In genomic region chr9:21579743-21580142, GRCh38 we compare ENCODE assay signal across 22 cellular contexts.
A peak's percentile ranks its signal among the peaks of the same experiment; 100 is the strongest.
DNase-seq lines count a peak whose midpoint lies in the region; ATAC-seq and TF ChIP-seq lines count a peak whose summit lies in the region.
"Had no signal": no experiment of that assay in that cellular context is flagged by ENCODE, and none has a peak within 500 bp of the region (broad histone marks: within the 10 kb centered on the region; RNA-seq: fewer than 3 reads in every experiment).

No MANE protein-coding gene starts in this region.

- peaks cover 21 to 28% of the 10 kb centered on the region in 2 donors for H3K27me3 Mint-ChIP-seq in natural killer cell treated with Interleukin-12 subunit alpha and Interleukin-12 subunit beta and Interleukin-15 and Interleukin-18, amount 100 ng/mL, for 72 hours
- peaks cover 40 to 55% of the 10 kb centered on the region in 2 donors for H3K27me3 Mint-ChIP-seq in natural killer cell (ENCODE audit: low read depth in 2 of 2)

- H3K27ac Mint-ChIP-seq in natural killer cell treated with Interleukin-12 subunit alpha and Interleukin-12 subunit beta and Interleukin-15 and Interleukin-18, amount 100 ng/mL, for 72 hours: no peak overlapping the region
- H3K27ac Mint-ChIP-seq in natural killer cell: peak overlapping the region in 1 of 2 donors; percentile 83

- intact Hi-C loops in natural killer cell (cut with micrococcal nuclease): no loop called here
- intact Hi-C loops in Panc1 (cut with micrococcal nuclease; ENCODE audit: unreplicated experiment): no loop called here
- intact Hi-C loops in esophagus squamous epithelium (cut with DNase I): no loop called here

- H3K9me3 ChIP-seq in Panc1 (ENCODE audit: control insufficient read depth, insufficient read depth, low read depth, low read length) (no peaks in the 10 kb centered on the region), esophagus squamous epithelium (no peaks in the 10 kb centered on the region)
- H3K9me3 ChIP-seq: BE2C, prostate gland, sigmoid colon, SK-N-SH, vagina had no signal

- H3K4me1 Mint-ChIP-seq in natural killer cell treated with Interleukin-12 subunit alpha and Interleukin-12 subunit beta and Interleukin-15 and Interleukin-18, amount 100 ng/mL, for 72 hours (ENCODE audit: low read depth in 2 of 2): peaks cover 14 to 29% of the 10 kb centered on the region in 2 donors
- H3K4me1 Mint-ChIP-seq in natural killer cell: peaks cover 25 to 27% of the 10 kb centered on the region in 2 donors

- CTCF ChIA-PET in Panc1 (lab: Charles Lee): no interaction called here

- BruUV-seq in Panc1 (replicated peaks; lab: Mats Ljungman, UMichigan): no TSS peak

- DNase-seq in natural killer cell treated with Interleukin-12 subunit alpha and Interleukin-12 subunit beta and Interleukin-15 and Interleukin-18, amount 100 ng/mL, for 72 hours (ENCODE audit: low spot score): no peak
- DNase-seq in natural killer cell (no peak), Panc1 (ENCODE audit: low read depth, low spot score) (no peak), esophagus squamous epithelium (lab: John Stamatoyannopoulos, UW) (no peak), NCI-H187 treated with DMSO at 0.1 percent for 48 hours (lab: John Stamatoyannopoulos, UW) (no peak)
- no peak for DNase-seq in stimulated activated naive CD4-positive, alpha-beta T cell treated with Interleukin-2 at 50 U/mL for 16 hours (lab: John Stamatoyannopoulos, UW)
- DNase-seq: activated naive CD4-positive, alpha-beta T cell; BE2C; COR-L47; DMS79 treated with DMSO at 0.1 percent for 48 hours; GF-D8; left cardiac atrium; NCI-H1105; NCI-H2029; NCI-H226; NCI-H748 treated with DMSO at 0.1 percent for 48 hours; sigmoid colon; SK-N-SH had no signal

- no peak for TF ChIP-seq CTCF in natural killer cell (IDR thresholded peaks at IDR 0.05)
- no peak for TF ChIP-seq CTCF in Panc1 (IDR thresholded peaks at IDR 0.05)
- TF ChIP-seq CTCF in esophagus squamous epithelium (IDR thresholded peaks at IDR 0.05): no peak

- H3K4me3 Mint-ChIP-seq in natural killer cell treated with Interleukin-12 subunit alpha and Interleukin-12 subunit beta and Interleukin-15 and Interleukin-18, amount 100 ng/mL, for 72 hours: peak overlapping the region; percentile 92
- no peak overlapping the region for H3K4me3 Mint-ChIP-seq in natural killer cell

- no peak for TF ChIP-seq POLR2A in esophagus squamous epithelium (IDR thresholded peaks at IDR 0.05)

- H3K27me3 ChIP-seq in Panc1 (ENCODE audit: control insufficient read depth, insufficient read depth, low read length) (no peaks in the 10 kb centered on the region), esophagus squamous epithelium (no peaks in the 10 kb centered on the region)
- H3K27me3 ChIP-seq: sigmoid colon, vagina had no signal

- no peaks in the 10 kb centered on the region for H3K36me3 Mint-ChIP-seq in natural killer cell treated with Interleukin-12 subunit alpha and Interleukin-12 subunit beta and Interleukin-15 and Interleukin-18, amount 100 ng/mL, for 72 hours
- peaks cover 8% of the 10 kb centered on the region for H3K36me3 Mint-ChIP-seq in natural killer cell

- H3K36me3 ChIP-seq in Panc1 (ENCODE audit: control insufficient read depth, insufficient read depth, low read length) (no peaks in the 10 kb centered on the region), esophagus squamous epithelium (no peaks in the 10 kb centered on the region)
- H3K36me3 ChIP-seq: BE2C, prostate gland, sigmoid colon, vagina had no signal

- H3K9me3 Mint-ChIP-seq in natural killer cell treated with Interleukin-12 subunit alpha and Interleukin-12 subunit beta and Interleukin-15 and Interleukin-18, amount 100 ng/mL, for 72 hours: no peaks in the 10 kb centered on the region
- H3K9me3 Mint-ChIP-seq in natural killer cell: no peaks in the 10 kb centered on the region

- POLR2A ChIA-PET in Panc1 (lab: Charles Lee): interaction anchor here (0.7 to 1.2 kb wide), 3 partner anchors 21 to 230 kb away, joined by 3 to 5 read pairs (median 3); no protein-coding TSS in a partner anchor

- H3K4me1 ChIP-seq in Panc1 (ENCODE audit: control insufficient read depth, insufficient read depth, low read length) (peaks cover 85% of the 10 kb centered on the region), esophagus squamous epithelium (peaks cover 0 to 42% (median 6%) of the 10 kb centered on the region in 3 donors)
- H3K4me1 ChIP-seq: BE2C, prostate gland, vagina had no signal

- ATAC-seq in natural killer cell treated with Interleukin-12 subunit alpha and Interleukin-12 subunit beta and Interleukin-15 and Interleukin-18, amount 100 ng/mL, for 72 hours: no peak
- ATAC-seq in natural killer cell (no peak), Panc1 (no peak), GM18873 (IDR thresholded peaks at IDR 0.05; ENCODE audit: low FRiP score, unreplicated experiment) (no peak), GM19351 (IDR thresholded peaks at IDR 0.05; ENCODE audit: unreplicated experiment) (no peak)

- H3K4me3 ChIP-seq in Panc1 (ENCODE audit: low read depth in 2 of 2, low read length in 2 of 2) (peak overlapping the region in 1 of 2 experiments; percentile 23; a peak in 2 of 4 replicates), esophagus squamous epithelium (no peak overlapping the region)
- H3K4me3 ChIP-seq: prostate gland, sigmoid colon, vagina had no signal

- in situ Hi-C loops in Panc1 (cut with HindIII; ENCODE audit: low pct_unique_long_range_greater_than_20kb, low sequenced_read_pairs): no loop called here

- H3K27ac ChIP-seq in Panc1 (ENCODE audit: low read length) (peak overlapping the region; percentile 100), esophagus squamous epithelium (peak overlapping the region in 3 of 4 donors; percentile 64 to 75 (median 67))
- H3K27ac ChIP-seq: prostate gland, sigmoid colon, vagina had no signal

- WGBS in esophagus squamous epithelium, 2 donors: 67 to 70% methylated on average over 1 of the region's 1 CpG
